Comparison of ENCODE assay signal across 8 cellular contexts in genomic region chr19:39996811-39997594, GRCh38. TPM values are rescaled to one million over a fixed set of nuclear protein-coding genes. Genes with fewer than 3 reads are reported as not detected.
DNase-seq lines count a peak whose midpoint lies in the region; ATAC-seq, FAIRE-seq and TF ChIP-seq lines count a peak whose summit lies in the region.

Gene ZNF546 (plus strand): TSS chr19:39997060. CDS start chr19:39998327, 1,267 bp downstream.

- H3K27ac ChIP-seq in keratinocyte (ENCODE audit: control insufficient read depth, insufficient read depth, low read length) = peak within 1 kb of the TSS; percentile 94

- dilution Hi-C loops in keratinocyte (cut with MboI; ENCODE audit: extremely low pct_ligation_motif_present, low sequenced_read_pairs) = no loop called here

- H3K9me1 ChIP-seq in keratinocyte (ENCODE audit: control insufficient read depth, extremely low read depth, insufficient read depth, low read length) = no peaks in the 10 kb centered on the region

- H3K4me2 ChIP-seq in keratinocyte (ENCODE audit: control insufficient read depth, extremely low read depth, insufficient read depth, low read depth, low read length) = peak within 1 kb of the TSS; percentile 97

- peaks cover 2% of the 10 kb centered on the region for H3K9me3 ChIP-seq in keratinocyte (ENCODE audit: control insufficient read depth, low read depth, low read length)

- TF ChIP-seq CTCF in AG09319 (IDR thresholded peaks at IDR 0.05; ENCODE audit: low read depth, low read length) (no peak), keratinocyte (optimal IDR thresholded peaks at IDR 0.05 in 1 of 3, IDR thresholded peaks at IDR 0.05 in 1 of 3, conservative IDR thresholded peaks at IDR 0.05 in 1 of 3; ENCODE audit: extremely low read depth in 1 of 3, insufficient read depth in 2 of 3, low read length in 3 of 3) (no peak)

- no peaks in the 10 kb centered on the region for H4K20me1 ChIP-seq in keratinocyte (ENCODE audit: control insufficient read depth, extremely low read depth, insufficient read depth, low read length)

- H3K79me2 ChIP-seq in keratinocyte (ENCODE audit: control insufficient read depth, insufficient read depth, low read length) = peaks cover 9% of the 10 kb centered on the region

- no peaks in the 10 kb centered on the region for H3K27me3 ChIP-seq in keratinocyte (ENCODE audit: control insufficient read depth, extremely low read depth, insufficient read depth, low read length)

- H3K9ac ChIP-seq in keratinocyte (ENCODE audit: control insufficient read depth, extremely low read depth, insufficient read depth, low read length) = peak within 1 kb of the TSS; percentile 91

- peaks cover 18% of the 10 kb centered on the region for H3K4me1 ChIP-seq in keratinocyte (ENCODE audit: control insufficient read depth, extremely low read depth, insufficient read depth, low read length)

- H3K36me3 ChIP-seq in keratinocyte (ENCODE audit: control insufficient read depth in 2 of 2, extremely low read depth in 1 of 2, insufficient read depth in 2 of 2, low read length in 2 of 2) = no peaks in the 10 kb centered on the region

- peak within 1 kb of the TSS; percentile 99 for H2AFZ ChIP-seq in keratinocyte (ENCODE audit: control insufficient read depth, low read length)

- peak within 1 kb of the TSS; percentile 65 to 96 (median 88) for H3K4me3 ChIP-seq in keratinocyte (ENCODE audit: control insufficient read depth in 2 of 3, extremely low read depth in 1 of 3, insufficient read depth in 2 of 3, low read depth in 1 of 3, low read length in 3 of 3)

- DNase-seq in AG09319 (ENCODE audit: extremely low read depth, low read depth) = peak; percentile 69
- DNase-seq in NCI-H446 treated with DMSO at 0.1 percent for 48 hours (lab: John Stamatoyannopoulos, UW) = peak; percentile 81
- peak; percentile 86 for DNase-seq in activated CD4-positive, CD25-positive, alpha-beta regulatory T cell treated with anti-CD3 and anti-CD28 coated beads, Interleukin-2, amount 50 U/mL, for 72 hours
- DNase-seq in cerebellar cortex (ENCODE audit: low spot score) = peak; percentile 93
- peak; percentile 61 for DNase-seq in keratinocyte (ENCODE audit: low read depth, low spot score)
- peak; percentile 85 to 86 (median 85) for DNase-seq in stimulated activated CD4-positive, alpha-beta T cell treated with anti-CD3 and anti-CD28 coated beads, Interleukin-12 subunit alpha, Interleukin-12 subunit beta, amount 100 ng/mL, for 48 hours (ENCODE audit: low read depth in 2 of 3, low spot score in 1 of 3)

- ATAC-seq in GM19035 (IDR thresholded peaks at IDR 0.05; ENCODE audit: unreplicated experiment) (peak; percentile 90), HG03378 (IDR thresholded peaks at IDR 0.05; ENCODE audit: unreplicated experiment) (peak; percentile 76)

- FAIRE-seq in keratinocyte (lab: Jason Lieb, UNC) = no peak

RNA-seq across cellular contexts. Expression of gene ZNF546, which starts in this region (rescaled TPM):
- 0.31 to 0.85 TPM (median 0.52 TPM) in 3 replicates for polyA plus RNA-seq in keratinocyte
- polyA plus RNA-seq in keratinocyte (2011; ENCODE audit: low read depth) = 0.36 TPM
- 0.18 and 0.44 TPM in 2 replicates for polyA plus RNA-seq in keratinocyte (2011; cell fraction: cytosol; rRNA removed)
- polyA plus RNA-seq in keratinocyte (2011; cell fraction: nucleus; rRNA removed) = 0.64 and 0.68 TPM in 2 replicates
- polyA plus RNA-seq in keratinocyte (2012; ENCODE audit: low replicate concordance) = 0.21 and 0.23 TPM in 2 replicates
- 0.03 to 1.9 TPM (median 0.63 TPM) in 3 replicates for polyA minus RNA-seq in keratinocyte
- 0.96 TPM for polyA minus RNA-seq in keratinocyte (2011; cell fraction: cytosol; rRNA and poly(A)+ RNA removed)
- 2.9 and 3.4 TPM in 2 replicates for polyA minus RNA-seq in keratinocyte (2011; cell fraction: nucleus; rRNA and poly(A)+ RNA removed)

Comparison
In these comparisons a context has a peak if more than half of its experiments do, and no peak if none do; other contexts are left out.
1. Peak in every context shown above with its lines: DNase-seq, ATAC-seq, H3K4me3 ChIP-seq and H3K27ac ChIP-seq.